ENCODE assay signal across 16 cellular contexts in genomic region chr6:39801456-39802251, GRCh38. TPM values are rescaled to one million over a fixed set of nuclear protein-coding genes. Genes with fewer than 3 reads are reported as not detected.
A peak's percentile ranks its signal among the peaks of the same experiment; 100 is the strongest.
DNase-seq lines count a peak whose midpoint lies in the region; ATAC-seq and TF ChIP-seq lines count a peak whose summit lies in the region.
"Had no signal": no experiment of that assay in that cellular context is flagged by ENCODE, and none has a peak within 500 bp of the region (broad histone marks: within the 10 kb centered on the region; RNA-seq: fewer than 3 reads in every experiment).

No MANE protein-coding gene starts in this region.

- intact Hi-C loops in CD8-positive, alpha-beta T cell (cut with DNase I, micrococcal nuclease), result no loop called here
- intact Hi-C loops in gastrocnemius medialis (cut with DNase I; ENCODE audit: low total_unique reads), result no loop called here

- POLR2A ChIA-PET in WTC11 (lab: Charles Lee), result no interaction called here
- POLR2A ChIA-PET in CD8-positive, alpha-beta T cell (lab: Charles Lee), result no interaction called here

- no peaks in the 10 kb centered on the region for H3K27me3 Mint-ChIP-seq in WTC11 (ENCODE audit: low read depth)
- peaks cover 5% of the 10 kb centered on the region for H3K27me3 Mint-ChIP-seq in CD8-positive, alpha-beta T cell (ENCODE audit: low read depth)
- H3K27me3 Mint-ChIP-seq: dendritic cell treated with granulocyte-macrophage colony-stimulating factor and Interleukin-4, amounts not matched to agents 40 ng/mL and 50 ng/mL, for 4 days had no signal

- peaks cover 4% of the 10 kb centered on the region for H3K27me3 ChIP-seq in CD8-positive, alpha-beta T cell (ENCODE audit: insufficient read depth, low read length)
- no peaks in the 10 kb centered on the region for H3K27me3 ChIP-seq in gastrocnemius medialis
- H3K27me3 ChIP-seq: BLaER1, uterus had no signal

- CTCF ChIA-PET in WTC11 (lab: Charles Lee), result interaction anchor here (1.2 kb wide), 1 partner anchor 10 kb away, joined by 5 read pairs; the partner anchor contains the start of gene DAAM2
- CTCF ChIA-PET in CD8-positive, alpha-beta T cell (lab: Charles Lee), result no interaction called here

- no peaks in the 10 kb centered on the region for H3K9me3 Mint-ChIP-seq in WTC11
- H3K9me3 Mint-ChIP-seq in CD8-positive, alpha-beta T cell, result no peaks in the 10 kb centered on the region
- H3K9me3 Mint-ChIP-seq: dendritic cell treated with granulocyte-macrophage colony-stimulating factor and Interleukin-4, amounts not matched to agents 40 ng/mL and 50 ng/mL, for 4 days had no signal

- ATAC-seq in WTC11 (no peak), gastrocnemius medialis (no peak)
- ATAC-seq in CD8-positive, alpha-beta T cell, result no peak
- ATAC-seq: left lung had no signal

- peak; percentile 83 for DNase-seq in NCI-H1105 (lab: John Stamatoyannopoulos, UW)
- no peak for DNase-seq in WTC11 (ENCODE audit: low spot score)
- peak; percentile 93 for DNase-seq in islet precursor cell
- peak; percentile 75 for DNase-seq in pons (ENCODE audit: low spot score)
- no peak for DNase-seq in activated CD4-positive, alpha-beta T cell treated with anti-CD3 and anti-CD28 coated beads for 48 hours
- DNase-seq in CD8-positive, alpha-beta T cell, result no peak
- DNase-seq in NCI-H2227 (lab: John Stamatoyannopoulos, UW; ENCODE audit: unreplicated experiment), result no peak
- DNase-seq in gastrocnemius medialis, result no peak
- DNase-seq: activated CD4-positive, alpha-beta T cell treated with anti-CD3 and anti-CD28 coated beads for 4 hours; DND-41; GM23248; hippocampal formation; left lung; uterus had no signal

- H3K4me3 ChIP-seq in CD8-positive, alpha-beta T cell (ENCODE audit: low read depth, low read length), result no peak overlapping the region
- H3K4me3 ChIP-seq in gastrocnemius medialis, result no peak overlapping the region
- H3K4me3 ChIP-seq: BLaER1, GM23248, left lung, uterus had no signal

- H3K4me1 ChIP-seq in CD8-positive, alpha-beta T cell (ENCODE audit: insufficient read depth, low read length), result no peaks in the 10 kb centered on the region
- peaks cover 7 to 19% of the 10 kb centered on the region in 2 donors for H3K4me1 ChIP-seq in gastrocnemius medialis
- H3K4me1 ChIP-seq: BLaER1, uterus had no signal

- no peaks in the 10 kb centered on the region for H3K4me1 Mint-ChIP-seq in WTC11
- no peaks in the 10 kb centered on the region for H3K4me1 Mint-ChIP-seq in CD8-positive, alpha-beta T cell (ENCODE audit: low read depth)

- H3K4me3 Mint-ChIP-seq in WTC11, result no peak overlapping the region
- H3K4me3 Mint-ChIP-seq in CD8-positive, alpha-beta T cell, result no peak overlapping the region
- H3K4me3 Mint-ChIP-seq: dendritic cell treated with granulocyte-macrophage colony-stimulating factor and Interleukin-4, amounts not matched to agents 40 ng/mL and 50 ng/mL, for 4 days had no signal

- no peaks in the 10 kb centered on the region for H3K9me3 ChIP-seq in CD8-positive, alpha-beta T cell (ENCODE audit: low read length)
- H3K9me3 ChIP-seq in gastrocnemius medialis, result no peaks in the 10 kb centered on the region
- H3K9me3 ChIP-seq: BLaER1, left lung, uterus had no signal

- in situ Hi-C loops in gastrocnemius medialis (cut with MboI; ENCODE audit: low sequenced_read_pairs in 4 of 4), result no loop called here

- H3K27ac Mint-ChIP-seq in WTC11, result peak overlapping the region; percentile 58; the same call in 1 of the 2 replicates
- H3K27ac Mint-ChIP-seq in CD8-positive, alpha-beta T cell, result no peak overlapping the region
- H3K27ac Mint-ChIP-seq: dendritic cell treated with granulocyte-macrophage colony-stimulating factor and Interleukin-4, amounts not matched to agents 40 ng/mL and 50 ng/mL, for 4 days had no signal

- no peaks in the 10 kb centered on the region for H3K36me3 ChIP-seq in CD8-positive, alpha-beta T cell (ENCODE audit: insufficient read depth, low read length)
- H3K36me3 ChIP-seq in gastrocnemius medialis, result no peaks in the 10 kb centered on the region
- H3K36me3 ChIP-seq: BLaER1, left lung, uterus had no signal

- no peak for TF ChIP-seq POLR2A in gastrocnemius medialis (IDR thresholded peaks at IDR 0.05)

- H3K36me3 Mint-ChIP-seq in WTC11, result no peaks in the 10 kb centered on the region
- no peaks in the 10 kb centered on the region for H3K36me3 Mint-ChIP-seq in CD8-positive, alpha-beta T cell

- H3K27ac ChIP-seq in CD8-positive, alpha-beta T cell (ENCODE audit: low read depth, low read length), result no peak overlapping the region
- peak overlapping the region in 2 of 4 donors; percentile 6 to 8 for H3K27ac ChIP-seq in gastrocnemius medialis
- H3K27ac ChIP-seq: BLaER1, GM23248, left lung, uterus had no signal

- no peak for TF ChIP-seq CTCF in WTC11 (IDR thresholded peaks at IDR 0.05)
- TF ChIP-seq CTCF in CD8-positive, alpha-beta T cell (IDR thresholded peaks at IDR 0.05), result no peak
- no peak for TF ChIP-seq CTCF in gastrocnemius medialis (IDR thresholded peaks at IDR 0.05 in 4 of 5, conservative IDR thresholded peaks at IDR 0.05 in 1 of 5)

TF ChIP-seq in WTC11, 78 proteins besides CTCF, POLR2A, EP300 and RAD21:
- no peak for TF ChIP-seq USF2 (CRISPR knock-in tag; IDR thresholded peaks at IDR 0.05)
- no peak for TF ChIP-seq NFYB (CRISPR knock-in tag; conservative IDR thresholded peaks at IDR 0.05; ENCODE audit: low read depth)
- TF ChIP-seq MLX (CRISPR knock-in tag; IDR thresholded peaks at IDR 0.05), result no peak
- TF ChIP-seq ELF4 (CRISPR knock-in tag; IDR thresholded peaks at IDR 0.05; ENCODE audit: low read depth), result no peak
- TF ChIP-seq ESRRA (CRISPR knock-in tag; IDR thresholded peaks at IDR 0.05; ENCODE audit: borderline replicate concordance), result no peak

RNA-seq across cellular contexts. Expression of gene DAAM2, which starts 9.5 kb away (rescaled TPM):
- total RNA-seq in WTC11 (2021) (2.0 to 3.1 TPM (median 3.0 TPM) in 3 replicates), gastrocnemius medialis (10 to 100 TPM; 25.9 to 84.0 (median 48.5) TPM)
- not detected for total RNA-seq in CD8-positive, alpha-beta T cell

Comparison
In these comparisons a context has a peak if more than half of its experiments do, and no peak if none do; other contexts are left out.
1. DNase-seq: peak in NCI-H1105 (single experiment), islet precursor cell (single experiment) and pons (single experiment); none in WTC11 (single experiment), activated CD4-positive, alpha-beta T cell treated with anti-CD3 and anti-CD28 coated beads for 48 hours (single experiment), CD8-positive, alpha-beta T cell (0 of 7), NCI-H2227 (single experiment) and gastrocnemius medialis (0 of 2).